1 cellular context compared by ENCODE assay signal in the genomic region with DNA sequence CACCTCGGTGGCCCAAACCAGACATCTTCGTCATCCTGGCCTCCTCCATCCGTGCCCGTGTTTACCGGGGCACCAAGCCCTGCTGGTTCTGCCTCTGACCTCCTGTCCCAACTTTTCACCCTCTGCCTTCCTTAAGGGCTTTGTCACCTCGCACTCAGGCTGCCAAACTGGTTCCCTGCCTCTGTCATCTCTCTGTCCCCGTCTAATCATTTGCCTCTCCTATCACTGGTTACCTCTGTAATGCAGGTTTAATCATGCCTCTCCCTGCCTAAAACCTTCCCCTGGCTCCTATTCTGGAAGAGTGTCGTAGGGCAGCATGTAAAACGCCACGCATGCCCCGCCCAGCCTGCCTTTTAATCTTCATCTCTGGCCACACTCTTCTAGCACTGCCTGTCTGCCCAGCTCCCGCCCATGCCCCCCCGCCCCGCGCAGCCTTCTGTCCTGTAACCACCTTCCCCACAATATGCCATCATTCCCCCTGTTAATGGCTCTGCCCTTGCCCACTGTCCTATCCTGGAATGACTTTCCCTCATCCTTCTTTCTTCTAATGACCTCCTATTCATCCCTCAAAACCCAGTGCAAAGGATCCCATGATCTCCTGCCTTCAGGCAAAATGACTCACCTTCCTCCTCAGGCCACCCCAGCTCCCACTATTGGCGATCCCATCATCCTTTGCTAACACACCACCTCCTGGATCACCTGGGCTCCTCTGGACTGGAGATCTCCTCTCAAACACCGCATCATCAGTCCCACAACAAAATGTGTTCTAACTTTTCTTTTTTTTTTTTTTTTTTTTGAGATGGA.
TF ChIP-seq lines count a peak whose summit lies in the region.

No MANE protein-coding gene starts in this region.

TF ChIP-seq in WTC11, 78 proteins besides CTCF, POLR2A, EP300 and RAD21 (continued from another document):
- TF ChIP-seq, protein P1, sequence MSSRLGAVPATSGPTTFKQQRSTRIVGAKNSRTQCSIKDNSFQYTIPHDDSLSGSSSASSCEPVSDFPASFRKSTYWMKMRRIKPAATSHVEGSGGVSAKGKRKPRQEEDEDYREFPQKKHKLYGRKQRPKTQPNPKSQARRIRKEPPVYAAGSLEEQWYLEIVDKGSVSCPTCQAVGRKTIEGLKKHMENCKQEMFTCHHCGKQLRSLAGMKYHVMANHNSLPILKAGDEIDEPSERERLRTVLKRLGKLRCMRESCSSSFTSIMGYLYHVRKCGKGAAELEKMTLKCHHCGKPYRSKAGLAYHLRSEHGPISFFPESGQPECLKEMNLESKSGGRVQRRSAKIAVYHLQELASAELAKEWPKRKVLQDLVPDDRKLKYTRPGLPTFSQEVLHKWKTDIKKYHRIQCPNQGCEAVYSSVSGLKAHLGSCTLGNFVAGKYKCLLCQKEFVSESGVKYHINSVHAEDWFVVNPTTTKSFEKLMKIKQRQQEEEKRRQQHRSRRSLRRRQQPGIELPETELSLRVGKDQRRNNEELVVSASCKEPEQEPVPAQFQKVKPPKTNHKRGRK (CRISPR knock-in tag; IDR thresholded peaks at IDR 0.05; ENCODE audit: borderline replicate concordance) = no peak
- TF ChIP-seq CREM (CRISPR knock-in tag; IDR thresholded peaks at IDR 0.05) (no peak), TEAD1 (CRISPR knock-in tag; IDR thresholded peaks at IDR 0.05) (no peak), NR3C1 (CRISPR knock-in tag; conservative IDR thresholded peaks at IDR 0.05; ENCODE audit: low read depth) (no peak), ATF1 (CRISPR knock-in tag; IDR thresholded peaks at IDR 0.05) (no peak), ELF4 (CRISPR knock-in tag; IDR thresholded peaks at IDR 0.05; ENCODE audit: low read depth) (no peak), CREB1 (CRISPR knock-in tag; IDR thresholded peaks at IDR 0.05) (no peak), ZNF263 (CRISPR knock-in tag; IDR thresholded peaks at IDR 0.05; ENCODE audit: low read depth) (no peak), GTF2I (CRISPR knock-in tag; conservative IDR thresholded peaks at IDR 0.05) (no peak), OVOL2 (CRISPR knock-in tag; IDR thresholded peaks at IDR 0.05; ENCODE audit: borderline replicate concordance) (no peak)
- TF ChIP-seq, protein P2, sequence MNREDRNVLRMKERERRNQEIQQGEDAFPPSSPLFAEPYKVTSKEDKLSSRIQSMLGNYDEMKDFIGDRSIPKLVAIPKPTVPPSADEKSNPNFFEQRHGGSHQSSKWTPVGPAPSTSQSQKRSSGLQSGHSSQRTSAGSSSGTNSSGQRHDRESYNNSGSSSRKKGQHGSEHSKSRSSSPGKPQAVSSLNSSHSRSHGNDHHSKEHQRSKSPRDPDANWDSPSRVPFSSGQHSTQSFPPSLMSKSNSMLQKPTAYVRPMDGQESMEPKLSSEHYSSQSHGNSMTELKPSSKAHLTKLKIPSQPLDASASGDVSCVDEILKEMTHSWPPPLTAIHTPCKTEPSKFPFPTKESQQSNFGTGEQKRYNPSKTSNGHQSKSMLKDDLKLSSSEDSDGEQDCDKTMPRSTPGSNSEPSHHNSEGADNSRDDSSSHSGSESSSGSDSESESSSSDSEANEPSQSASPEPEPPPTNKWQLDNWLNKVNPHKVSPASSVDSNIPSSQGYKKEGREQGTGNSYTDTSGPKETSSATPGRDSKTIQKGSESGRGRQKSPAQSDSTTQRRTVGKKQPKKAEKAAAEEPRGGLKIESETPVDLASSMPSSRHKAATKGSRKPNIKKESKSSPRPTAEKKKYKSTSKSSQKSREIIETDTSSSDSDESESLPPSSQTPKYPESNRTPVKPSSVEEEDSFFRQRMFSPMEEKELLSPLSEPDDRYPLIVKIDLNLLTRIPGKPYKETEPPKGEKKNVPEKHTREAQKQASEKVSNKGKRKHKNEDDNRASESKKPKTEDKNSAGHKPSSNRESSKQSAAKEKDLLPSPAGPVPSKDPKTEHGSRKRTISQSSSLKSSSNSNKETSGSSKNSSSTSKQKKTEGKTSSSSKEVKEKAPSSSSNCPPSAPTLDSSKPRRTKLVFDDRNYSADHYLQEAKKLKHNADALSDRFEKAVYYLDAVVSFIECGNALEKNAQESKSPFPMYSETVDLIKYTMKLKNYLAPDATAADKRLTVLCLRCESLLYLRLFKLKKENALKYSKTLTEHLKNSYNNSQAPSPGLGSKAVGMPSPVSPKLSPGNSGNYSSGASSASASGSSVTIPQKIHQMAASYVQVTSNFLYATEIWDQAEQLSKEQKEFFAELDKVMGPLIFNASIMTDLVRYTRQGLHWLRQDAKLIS (CRISPR knock-in tag; IDR thresholded peaks at IDR 0.05; ENCODE audit: borderline replicate concordance) = no peak
- TF ChIP-seq, protein P3, sequence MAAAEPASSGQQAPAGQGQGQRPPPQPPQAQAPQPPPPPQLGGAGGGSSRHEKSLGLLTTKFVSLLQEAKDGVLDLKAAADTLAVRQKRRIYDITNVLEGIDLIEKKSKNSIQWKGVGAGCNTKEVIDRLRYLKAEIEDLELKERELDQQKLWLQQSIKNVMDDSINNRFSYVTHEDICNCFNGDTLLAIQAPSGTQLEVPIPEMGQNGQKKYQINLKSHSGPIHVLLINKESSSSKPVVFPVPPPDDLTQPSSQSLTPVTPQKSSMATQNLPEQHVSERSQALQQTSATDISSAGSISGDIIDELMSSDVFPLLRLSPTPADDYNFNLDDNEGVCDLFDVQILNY (CRISPR knock-in tag; IDR thresholded peaks at IDR 0.05) = no peak
- TF ChIP-seq, protein P4, sequence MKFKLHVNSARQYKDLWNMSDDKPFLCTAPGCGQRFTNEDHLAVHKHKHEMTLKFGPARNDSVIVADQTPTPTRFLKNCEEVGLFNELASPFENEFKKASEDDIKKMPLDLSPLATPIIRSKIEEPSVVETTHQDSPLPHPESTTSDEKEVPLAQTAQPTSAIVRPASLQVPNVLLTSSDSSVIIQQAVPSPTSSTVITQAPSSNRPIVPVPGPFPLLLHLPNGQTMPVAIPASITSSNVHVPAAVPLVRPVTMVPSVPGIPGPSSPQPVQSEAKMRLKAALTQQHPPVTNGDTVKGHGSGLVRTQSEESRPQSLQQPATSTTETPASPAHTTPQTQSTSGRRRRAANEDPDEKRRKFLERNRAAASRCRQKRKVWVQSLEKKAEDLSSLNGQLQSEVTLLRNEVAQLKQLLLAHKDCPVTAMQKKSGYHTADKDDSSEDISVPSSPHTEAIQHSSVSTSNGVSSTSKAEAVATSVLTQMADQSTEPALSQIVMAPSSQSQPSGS (CRISPR knock-in tag; IDR thresholded peaks at IDR 0.05; ENCODE audit: borderline replicate concordance, low read depth) = no peak
- TF ChIP-seq, protein P5, sequence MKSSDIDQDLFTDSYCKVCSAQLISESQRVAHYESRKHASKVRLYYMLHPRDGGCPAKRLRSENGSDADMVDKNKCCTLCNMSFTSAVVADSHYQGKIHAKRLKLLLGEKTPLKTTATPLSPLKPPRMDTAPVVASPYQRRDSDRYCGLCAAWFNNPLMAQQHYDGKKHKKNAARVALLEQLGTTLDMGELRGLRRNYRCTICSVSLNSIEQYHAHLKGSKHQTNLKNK (CRISPR knock-in tag; IDR thresholded peaks at IDR 0.05) = no peak
- TF ChIP-seq, protein P6, sequence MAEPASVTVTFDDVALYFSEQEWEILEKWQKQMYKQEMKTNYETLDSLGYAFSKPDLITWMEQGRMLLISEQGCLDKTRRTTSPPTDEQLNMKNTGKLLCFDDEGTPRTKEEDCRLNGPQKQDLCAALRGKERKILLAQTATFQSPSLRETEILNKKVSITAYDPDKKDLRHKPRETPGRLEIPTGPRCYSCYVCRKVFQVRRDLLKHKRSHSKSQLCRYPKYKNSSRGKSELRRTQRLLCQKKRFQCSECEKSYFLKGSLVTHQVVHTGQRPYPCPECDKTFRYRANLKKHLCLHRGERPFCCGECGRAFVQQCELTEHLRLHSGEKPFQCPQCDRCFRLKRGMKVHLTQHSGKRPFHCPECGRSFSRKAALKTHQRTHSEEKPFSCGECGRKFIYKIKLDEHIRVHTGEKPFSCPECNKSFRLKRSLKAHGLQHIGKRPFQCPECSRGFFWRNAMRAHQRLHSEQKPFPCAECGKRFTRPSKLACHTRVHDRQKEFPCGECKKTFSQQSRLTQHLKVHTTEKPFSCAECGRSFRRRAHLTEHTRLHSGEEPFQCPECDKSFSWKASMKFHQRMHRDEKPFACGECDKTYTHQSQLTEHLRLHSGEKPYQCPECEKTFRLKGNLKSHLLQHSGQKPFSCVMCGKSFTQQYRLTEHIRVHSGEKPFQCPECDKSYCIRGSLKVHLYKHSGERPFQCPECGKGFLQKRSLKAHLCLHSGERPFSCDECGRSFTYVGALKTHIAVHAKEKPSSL (CRISPR knock-in tag; conservative IDR thresholded peaks at IDR 0.05) = no peak
TF ChIP-seq in WTC11: peak in this region for 0.
